Comparison of ENCODE assay signal across 10 cellular contexts in the genomic region with DNA sequence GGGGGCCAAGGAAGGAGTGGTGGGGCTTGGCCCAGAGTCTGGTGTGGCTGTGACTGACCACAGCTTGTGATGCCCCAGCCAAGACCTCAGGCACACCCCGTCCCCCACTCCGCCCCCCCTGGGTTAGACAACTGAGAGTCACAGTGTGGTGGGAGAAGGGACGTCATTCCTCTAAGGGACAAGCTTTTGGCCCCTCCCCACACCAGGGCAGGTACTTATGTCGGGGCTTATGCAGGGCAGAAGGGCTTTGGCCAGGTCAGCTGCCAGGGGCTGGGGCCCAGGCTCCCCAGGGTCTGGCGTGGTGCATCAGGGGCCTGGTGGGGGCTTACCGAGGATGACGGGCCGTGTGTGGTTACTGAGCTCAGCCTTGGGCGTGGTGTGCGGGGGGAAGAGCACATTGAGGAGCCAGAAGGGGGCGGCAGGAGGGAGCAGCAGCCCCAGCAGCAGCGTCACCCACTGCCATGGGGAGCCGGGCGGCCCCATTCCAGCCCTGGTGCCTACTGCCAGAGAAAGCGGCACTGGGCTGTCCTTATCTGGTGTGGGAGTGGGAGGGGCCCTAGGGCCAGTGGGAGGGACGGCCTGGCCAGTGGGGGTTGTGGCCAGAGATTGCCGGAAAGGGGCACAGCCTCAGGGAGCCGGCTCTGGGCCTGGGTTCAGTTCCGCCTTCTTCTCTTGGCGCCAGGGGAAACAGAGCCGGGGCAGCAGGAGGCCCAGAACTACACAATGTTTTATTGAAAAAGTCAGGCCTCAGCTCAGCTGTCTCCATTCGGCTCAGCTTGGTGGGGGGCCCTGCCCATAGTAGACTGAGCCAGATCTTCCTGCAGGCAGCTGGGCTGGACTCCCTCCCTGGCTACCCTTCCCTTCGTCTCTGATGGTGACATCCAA. TPM values are rescaled to one million over a fixed set of nuclear protein-coding genes. Genes with fewer than 3 reads are reported as not detected.
A peak's percentile ranks its signal among the peaks of the same experiment; 100 is the strongest.
DNase-seq lines count a peak whose midpoint lies in the region; ATAC-seq and TF ChIP-seq lines count a peak whose summit lies in the region.
"Had no signal": no experiment of that assay in that cellular context is flagged by ENCODE, and none has a peak within 500 bp of the region (broad histone marks: within the 10 kb centered on the region; RNA-seq: fewer than 3 reads in every experiment).

A gene with protein sequence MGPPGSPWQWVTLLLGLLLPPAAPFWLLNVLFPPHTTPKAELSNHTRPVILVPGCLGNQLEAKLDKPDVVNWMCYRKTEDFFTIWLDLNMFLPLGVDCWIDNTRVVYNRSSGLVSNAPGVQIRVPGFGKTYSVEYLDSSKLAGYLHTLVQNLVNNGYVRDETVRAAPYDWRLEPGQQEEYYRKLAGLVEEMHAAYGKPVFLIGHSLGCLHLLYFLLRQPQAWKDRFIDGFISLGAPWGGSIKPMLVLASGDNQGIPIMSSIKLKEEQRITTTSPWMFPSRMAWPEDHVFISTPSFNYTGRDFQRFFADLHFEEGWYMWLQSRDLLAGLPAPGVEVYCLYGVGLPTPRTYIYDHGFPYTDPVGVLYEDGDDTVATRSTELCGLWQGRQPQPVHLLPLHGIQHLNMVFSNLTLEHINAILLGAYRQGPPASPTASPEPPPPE (minus strand): TSS at position 502 of the 885 bp plus-strand sequence. CDS start 19 bp downstream, at position 483.

- TF ChIP-seq CTCF in endodermal cell (conservative IDR thresholded peaks at IDR 0.05) = peak; percentile 41
- no peak for TF ChIP-seq CTCF in transverse colon (IDR thresholded peaks at IDR 0.05)

- intact Hi-C loops in transverse colon (cut with DNase I; ENCODE audit: low total_unique reads) = loop anchor here (1.0 kb wide), 1 partner anchor 48 kb away; no protein-coding TSS in a partner anchor

- H3K27me3 ChIP-seq in endodermal cell (ENCODE audit: control insufficient read depth, insufficient read depth, low read length, poor library complexity, severe bottlenecking) (no peaks in the 10 kb centered on the region), transverse colon (no peaks in the 10 kb centered on the region)

- DNase-seq in DMS 273 (lab: John Stamatoyannopoulos, UW; ENCODE audit: unreplicated experiment) (peak; percentile 46), DMS 273 treated with DMSO at 0.1 percent for 48 hours (lab: John Stamatoyannopoulos, UW) (no peak), endodermal cell (no peak), midbrain (lab: John Stamatoyannopoulos, UW) (peak; percentile 85), transverse colon (peak; percentile 43), DMS153 (lab: John Stamatoyannopoulos, UW) (no peak)
- no peak for DNase-seq in stimulated activated CD4-positive, alpha-beta T cell treated with anti-CD3 and anti-CD28 coated beads, Interleukin-4, amount 100 ng/mL, for 24 hours

- no peaks in the 10 kb centered on the region for H3K9me3 ChIP-seq in endodermal cell (ENCODE audit: control insufficient read depth, low read length)
- no peaks in the 10 kb centered on the region for H3K9me3 ChIP-seq in transverse colon

- no peak within 1 kb of the TSS for H3K4me3 Mint-ChIP-seq in endodermal cell

- no peak for ATAC-seq in GM21529 (IDR thresholded peaks at IDR 0.05; ENCODE audit: unreplicated experiment)

- H3K9ac ChIP-seq in endodermal cell (ENCODE audit: extremely low read depth, low read length, poor library complexity, severe bottlenecking) = no peak within 1 kb of the TSS

- TF ChIP-seq POLR2A in transverse colon (IDR thresholded peaks at IDR 0.05) = no peak

- no peak within 1 kb of the TSS for H3K4me3 ChIP-seq in endodermal cell (ENCODE audit: low read length)
- H3K4me3 ChIP-seq in transverse colon = no peak within 1 kb of the TSS

- peaks cover 16% of the 10 kb centered on the region for H3K36me3 Mint-ChIP-seq in endodermal cell (ENCODE audit: low read depth)

- no peak within 1 kb of the TSS for H3K27ac Mint-ChIP-seq in endodermal cell

- H3K4me1 ChIP-seq in endodermal cell (ENCODE audit: control insufficient read depth, insufficient read depth, low read length) (peaks cover 10% of the 10 kb centered on the region), transverse colon (peaks cover 20 to 22% (median 20%) of the 10 kb centered on the region in 4 donors)

- in situ Hi-C loops in transverse colon (cut with MboI; ENCODE audit: low pct_ligation_motif_present in 1 of 4, low pct_unique_long_range_greater_than_20kb in 1 of 4, low sequenced_read_pairs in 3 of 4) = no loop called here

- TF ChIP-seq EP300 in transverse colon (IDR thresholded peaks at IDR 0.05; ENCODE audit: low read depth) = no peak

- 88 to 89% methylated on average over 11 to 23 of the region's 23 CpGs for WGBS in endodermal cell (ENCODE audit: insufficient coverage in 1 of 2, insufficient read length in 1 of 2), 2 experiments
- 37% methylated on average over 22 of the region's 23 CpGs; no CpG with 5 or more reads in 1 of the 2 donors for WGBS in transverse colon (ENCODE audit: low coverage in 1 of 2), 2 donors

- H3K27ac ChIP-seq in endodermal cell (ENCODE audit: low read depth, low read length) = peak within 1 kb of the TSS; percentile 70
- H3K27ac ChIP-seq in transverse colon = peak within 1 kb of the TSS; percentile 59 to 89 (median 71)
- H3K27ac ChIP-seq: 22Rv1, VCaP had no signal

- no peaks in the 10 kb centered on the region for H3K27me3 Mint-ChIP-seq in endodermal cell (ENCODE audit: insufficient read depth)

- H3K4me1 Mint-ChIP-seq in endodermal cell = peaks cover 6% of the 10 kb centered on the region

- H3K36me3 ChIP-seq in endodermal cell (ENCODE audit: control insufficient read depth, insufficient read depth, low read length) (peaks cover 38% of the 10 kb centered on the region), transverse colon (no peaks in the 10 kb centered on the region)

- no peaks in the 10 kb centered on the region for H3K9me3 Mint-ChIP-seq in endodermal cell

RNA-seq across cellular contexts. Expression of the gene that starts here (rescaled TPM):
- 10 to 100 TPM in 1 of 2 donors, 1 to 10 TPM in 1; 8.4 to 14.3 TPM for total RNA-seq in endodermal cell
- 8.7 TPM for polyA plus RNA-seq in endodermal cell (2013, experiment 1 of 2)
- 9.7 TPM for polyA plus RNA-seq in endodermal cell (2013, experiment 2 of 2)
- 10 to 100 TPM in 1 of 4 donors, 1 to 10 TPM in 3; 2.2 to 30.7 (median 4.2) TPM for total RNA-seq in transverse colon

Comparison
In these comparisons a context has a peak if more than half of its experiments do, and no peak if none do; other contexts are left out.
1. DNase-seq: peak in DMS 273 (single experiment), midbrain (single experiment) and transverse colon (single experiment); none in DMS 273 treated with DMSO at 0.1 percent for 48 hours (single experiment), endodermal cell (single experiment), stimulated activated CD4-positive, alpha-beta T cell treated with anti-CD3 and anti-CD28 coated beads, Interleukin-4, amount 100 ng/mL, for 24 hours (single experiment) and DMS153 (single experiment).